ENCODE assay signal across 9 cellular contexts in the genomic region with DNA sequence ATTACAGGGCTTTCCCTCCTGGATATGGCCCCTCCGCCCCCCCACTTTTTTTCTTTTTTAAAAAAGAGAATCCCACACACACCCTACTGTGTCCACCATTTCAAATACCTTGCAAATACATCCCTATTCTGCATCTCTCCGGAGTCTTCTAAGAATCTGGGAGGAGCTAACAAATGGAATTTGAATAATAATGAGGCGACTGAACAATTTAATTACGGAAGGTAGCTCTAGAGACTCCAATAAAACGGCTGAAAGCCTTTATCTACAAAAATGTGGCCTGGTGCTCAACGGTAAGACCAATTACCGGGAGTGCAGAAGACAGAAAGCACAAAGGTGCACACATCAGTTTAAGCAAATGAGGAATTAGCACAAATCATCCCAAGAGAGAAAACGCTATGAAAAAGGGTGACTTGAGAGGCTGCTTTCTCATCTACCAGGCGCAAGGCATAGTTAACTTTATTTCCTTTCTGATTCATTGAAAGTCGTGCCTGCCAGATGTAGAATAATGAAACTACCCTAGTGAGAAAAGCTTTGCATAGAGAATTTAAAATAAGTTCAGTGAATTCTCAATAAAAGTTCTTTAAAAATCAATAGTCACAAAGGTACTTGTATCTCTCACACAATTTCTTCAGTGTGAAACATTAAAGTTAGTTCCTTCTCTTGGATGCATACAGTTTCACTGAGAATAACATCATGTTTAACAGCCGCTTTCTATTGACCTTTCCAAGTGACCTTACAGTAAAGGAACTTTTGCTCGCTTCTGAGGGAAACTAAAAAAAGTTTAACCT. TPM values are rescaled to one million over a fixed set of nuclear protein-coding genes. Genes with fewer than 3 reads are reported as not detected.
DNase-seq lines count a peak whose midpoint lies in the region; ATAC-seq and TF ChIP-seq lines count a peak whose summit lies in the region.
"Had no signal": no experiment of that assay in that cellular context is flagged by ENCODE, and none has a peak within 500 bp of the region (broad histone marks: within the 10 kb centered on the region; RNA-seq: fewer than 3 reads in every experiment).

No MANE protein-coding gene starts in this region.

- peaks cover 27% of the 10 kb centered on the region for H3K4me1 Mint-ChIP-seq in activated CD4-positive, alpha-beta T cell treated with anti-CD3 and anti-CD28 coated beads, Interleukin-2, amount 10 ng/mL, durations not matched to agents 7 days and 5 days
- peaks cover 13% of the 10 kb centered on the region for H3K4me1 Mint-ChIP-seq in T-helper 2 cell treated with Interferon-gamma antibody and Interleukin-4, amounts not matched to agents 5 μg/mL and 100 μg/mL, for 36 hours (ENCODE audit: low read depth)

- TF ChIP-seq POLR2A in testis (IDR thresholded peaks at IDR 0.05), result no peak

- H3K9me3 Mint-ChIP-seq in activated CD4-positive, alpha-beta T cell treated with anti-CD3 and anti-CD28 coated beads, Interleukin-2, amount 10 ng/mL, durations not matched to agents 7 days and 5 days, result no peaks in the 10 kb centered on the region
- H3K9me3 Mint-ChIP-seq in T-helper 2 cell treated with Interferon-gamma antibody and Interleukin-4, amounts not matched to agents 5 μg/mL and 100 μg/mL, for 36 hours, result no peaks in the 10 kb centered on the region

- H3K9ac ChIP-seq in iPS-20b (ENCODE audit: low read depth, low read length), result peak overlapping the region; percentile 72; the same call in 1 of the 2 replicates

- intact Hi-C loops in testis (cut with DNase I; ENCODE audit: low total_unique reads), result no loop called here

- no peak overlapping the region for H3K27ac ChIP-seq in iPS-20b (ENCODE audit: low read length)
- no peak overlapping the region for H3K27ac ChIP-seq in testis

- ATAC-seq in GM21515 (IDR thresholded peaks at IDR 0.05; ENCODE audit: unreplicated experiment) (no peak), HG03108 (IDR thresholded peaks at IDR 0.05; ENCODE audit: unreplicated experiment) (no peak)

- no peak for DNase-seq in activated CD4-positive, alpha-beta T cell treated with anti-CD3 and anti-CD28 coated beads, Interleukin-2, amount 10 ng/mL, durations not matched to agents 7 days and 5 days
- DNase-seq in activated CD4-positive, alpha-beta T cell treated with anti-CD3 and anti-CD28 coated beads, Interleukin-2, amount 50 U/mL, for 48 hours, result no peak
- DNase-seq in T-helper 2 cell treated with Interferon-gamma antibody and Interleukin-4, amounts not matched to agents 5 μg/mL and 100 μg/mL, for 36 hours (ENCODE audit: low spot score), result no peak
- DNase-seq in testis (no peak), dedifferentiated amniotic fluid mesenchymal stem cell (ENCODE audit: extremely low spot score) (no peak)

- H3K36me3 ChIP-seq in iPS-20b (ENCODE audit: insufficient read depth, low read depth, low read length) (no peaks in the 10 kb centered on the region), testis (ENCODE audit: low read depth, missing control alignments) (no peaks in the 10 kb centered on the region)

- CTCF ChIA-PET in activated CD4-positive, alpha-beta T cell treated with anti-CD3 and anti-CD28 coated beads, Interleukin-2, amount 10 ng/mL, durations not matched to agents 7 days and 5 days (lab: Charles Lee), result interaction anchor here (0.5 to 1.5 kb wide), 5 partner anchors 9 to 469 kb away, joined by 3 to 6 read pairs (median 3); partner anchors contain the start of gene ANKRD6

- H3K27me3 ChIP-seq in iPS-20b (ENCODE audit: insufficient read depth, low read length) (peaks cover 47% of the 10 kb centered on the region), testis (no peaks in the 10 kb centered on the region)

- no peak for TF ChIP-seq CTCF in testis (IDR thresholded peaks at IDR 0.05)

- 53 to 54% methylated on average over 12 of the region's 12 CpGs for WGBS in testis, 2 donors

- peak overlapping the region; percentile 79 for H3K4me3 Mint-ChIP-seq in activated CD4-positive, alpha-beta T cell treated with anti-CD3 and anti-CD28 coated beads, Interleukin-2, amount 10 ng/mL, durations not matched to agents 7 days and 5 days
- peak overlapping the region; percentile 80 for H3K4me3 Mint-ChIP-seq in T-helper 2 cell treated with Interferon-gamma antibody and Interleukin-4, amounts not matched to agents 5 μg/mL and 100 μg/mL, for 36 hours

- H3K4me3 ChIP-seq in iPS-20b (ENCODE audit: low read length), result peak overlapping the region; percentile 85
- peak overlapping the region; percentile 81 to 87 for H3K4me3 ChIP-seq in testis

- H3K36me3 Mint-ChIP-seq in activated CD4-positive, alpha-beta T cell treated with anti-CD3 and anti-CD28 coated beads, Interleukin-2, amount 10 ng/mL, durations not matched to agents 7 days and 5 days (ENCODE audit: low read depth), result peaks cover 2% of the 10 kb centered on the region
- no peaks in the 10 kb centered on the region for H3K36me3 Mint-ChIP-seq in T-helper 2 cell treated with Interferon-gamma antibody and Interleukin-4, amounts not matched to agents 5 μg/mL and 100 μg/mL, for 36 hours (ENCODE audit: low read depth)

- H3K27me3 Mint-ChIP-seq in activated CD4-positive, alpha-beta T cell treated with anti-CD3 and anti-CD28 coated beads, Interleukin-2, amount 10 ng/mL, durations not matched to agents 7 days and 5 days, result peaks cover 31% of the 10 kb centered on the region
- peaks cover 54% of the 10 kb centered on the region for H3K27me3 Mint-ChIP-seq in T-helper 2 cell treated with Interferon-gamma antibody and Interleukin-4, amounts not matched to agents 5 μg/mL and 100 μg/mL, for 36 hours (ENCODE audit: low read depth)

- H3K4me1 ChIP-seq in iPS-20b (ENCODE audit: insufficient read depth, low read length), result peaks cover 43% of the 10 kb centered on the region; the same call in 1 of the 2 replicates
- H3K4me1 ChIP-seq in testis, result peaks cover 6% of the 10 kb centered on the region

- H3K27ac Mint-ChIP-seq in activated CD4-positive, alpha-beta T cell treated with anti-CD3 and anti-CD28 coated beads, Interleukin-2, amount 10 ng/mL, durations not matched to agents 7 days and 5 days, result peak overlapping the region; percentile 69
- no peak overlapping the region for H3K27ac Mint-ChIP-seq in T-helper 2 cell treated with Interferon-gamma antibody and Interleukin-4, amounts not matched to agents 5 μg/mL and 100 μg/mL, for 36 hours

- H3K9me3 ChIP-seq in iPS-20b (ENCODE audit: insufficient read depth, low read depth, low read length) (no peaks in the 10 kb centered on the region), testis (no peaks in the 10 kb centered on the region)

- POLR2A ChIA-PET in activated CD4-positive, alpha-beta T cell treated with anti-CD3 and anti-CD28 coated beads, Interleukin-2, amount 10 ng/mL, durations not matched to agents 7 days and 5 days (lab: Charles Lee), result no interaction called here

RNA-seq across cellular contexts. Expression of gene RRAGD, which starts 1.6 kb away (rescaled TPM):
- 1 to 10 TPM; 8.8 TPM for total RNA-seq in activated CD4-positive, alpha-beta T cell treated with anti-CD3 and anti-CD28 coated beads, Interleukin-2, amount 10 ng/mL, durations not matched to agents 7 days and 5 days
- 10 to 100 TPM; 17.0 to 19.4 TPM for total RNA-seq in testis
- polyA plus RNA-seq in testis (ENCODE audit: insufficient read depth, low read depth, low replicate concordance), result 27.0 TPM
- polyA plus RNA-seq: BJ had no signal

RNA-seq across cellular contexts. Expression of gene ANKRD6, which starts 22.5 kb away (rescaled TPM):
- 1 to 10 TPM; 3.3 to 4.8 TPM for total RNA-seq in activated CD4-positive, alpha-beta T cell treated with anti-CD3 and anti-CD28 coated beads, Interleukin-2, amount 10 ng/mL, durations not matched to agents 7 days and 5 days
- total RNA-seq in testis, result 10 to 100 TPM; 29.8 to 52.8 TPM
- polyA plus RNA-seq in testis (ENCODE audit: insufficient read depth, low read depth, low replicate concordance), result 20.9 TPM

RNA-seq across cellular contexts. Expression of gene UBE2J1, which starts 57.9 kb away (rescaled TPM):
- 10 to 100 TPM; 25.9 to 30.9 TPM for total RNA-seq in activated CD4-positive, alpha-beta T cell treated with anti-CD3 and anti-CD28 coated beads, Interleukin-2, amount 10 ng/mL, durations not matched to agents 7 days and 5 days
- total RNA-seq in testis, result 10 to 100 TPM; 28.7 to 38.4 TPM
- 47.3 TPM for polyA plus RNA-seq in testis (ENCODE audit: insufficient read depth, low read depth, low replicate concordance)

Comparison
In these comparisons a context has a peak if more than half of its experiments do, and no peak if none do; other contexts are left out.
1. RNA of gene ANKRD6, which starts 22.5 kb away (total RNA-seq): 29.8 to 52.8 TPM in testis; 3.3 to 4.8 TPM in activated CD4-positive, alpha-beta T cell treated with anti-CD3 and anti-CD28 coated beads, Interleukin-2, amount 10 ng/mL, durations not matched to agents 7 days and 5 days; every median in the first group is over 4 times any median in the second.